Comparison of ENCODE assay signal across 18 cellular contexts in genomic region chr6:72894091-72894490, GRCh38.
DNase-seq lines count a peak whose midpoint lies in the region; ATAC-seq and TF ChIP-seq lines count a peak whose summit lies in the region.
"Had no signal": no experiment of that assay in that cellular context is flagged by ENCODE, and none has a peak within 500 bp of the region (broad histone marks: within the 10 kb centered on the region; RNA-seq: fewer than 3 reads in every experiment).

No MANE protein-coding gene starts in this region.

- DNase-seq in DMS 273 (lab: John Stamatoyannopoulos, UW; ENCODE audit: unreplicated experiment) (peak; percentile 20), DMS 273 treated with DMSO at 0.1 percent for 48 hours (lab: John Stamatoyannopoulos, UW) (no peak), NCI-H2029 treated with DMSO at 0.1 percent for 48 hours (lab: John Stamatoyannopoulos, UW) (peak; percentile 91), RWPE2 (ENCODE audit: low spot score) (no peak), osteoblast (ENCODE audit: insufficient read length, low spot score, missing footprints) (peak; percentile 13)
- no peak for DNase-seq in activated CD8-positive, alpha-beta memory T cell treated with anti-CD3 and anti-CD28 coated beads, Interleukin-2, amount 50 U/mL, for 48 hours
- no peak for DNase-seq in activated CD4-positive, alpha-beta T cell treated with anti-CD3 and anti-CD28 coated beads for 4 hours
- DNase-seq: activated T-cell treated with anti-CD3 and anti-CD28 coated beads for 4 hours; aorta; endodermal cell; hippocampal formation; midbrain; NCI-H1930; NK-92 treated with Interleukin-12 subunit alpha and Interleukin-12 subunit beta, amount 100 ng/mL, for 24 hours; spleen had no signal

- H3K4me3 ChIP-seq in RWPE2 (ENCODE audit: severe bottlenecking) (no peak overlapping the region), osteoblast (ENCODE audit: insufficient read depth, low read length) (no peak overlapping the region)
- H3K4me3 ChIP-seq: spleen, suprapubic skin had no signal

- H3K9me3 ChIP-seq in RWPE2 (ENCODE audit: severe bottlenecking) (no peaks in the 10 kb centered on the region), osteoblast (ENCODE audit: low read depth, low read length) (no peaks in the 10 kb centered on the region)
- H3K9me3 ChIP-seq: suprapubic skin had no signal

- H2AFZ ChIP-seq in osteoblast (ENCODE audit: low read length), result no peak overlapping the region

- no peak for TF ChIP-seq CTCF in RWPE2 (IDR thresholded peaks at IDR 0.05; ENCODE audit: poor library complexity, severe bottlenecking)
- TF ChIP-seq CTCF in osteoblast (IDR thresholded peaks at IDR 0.05; ENCODE audit: extremely low read depth, low read depth, low read length), result no peak

- H3K4me2 ChIP-seq in osteoblast (ENCODE audit: insufficient read depth, low read length), result no peak overlapping the region

- H4K20me1 ChIP-seq in osteoblast (ENCODE audit: insufficient read depth, low read length), result no peaks in the 10 kb centered on the region

- no peaks in the 10 kb centered on the region for H3K27me3 ChIP-seq in RWPE2 (ENCODE audit: insufficient read depth, poor library complexity, severe bottlenecking)
- H3K27me3 ChIP-seq in osteoblast (ENCODE audit: insufficient read depth, low read length), result no peaks in the 10 kb centered on the region
- H3K27me3 ChIP-seq: spleen, suprapubic skin had no signal

- no peak overlapping the region for H3K27ac ChIP-seq in RWPE2 (ENCODE audit: poor library complexity, severe bottlenecking)
- no peak overlapping the region for H3K27ac ChIP-seq in osteoblast (ENCODE audit: low read depth, low read length)
- H3K27ac ChIP-seq: 22Rv1, spleen, suprapubic skin had no signal

- peaks cover 12% of the 10 kb centered on the region for H3K4me1 ChIP-seq in RWPE2 (ENCODE audit: insufficient read depth, poor library complexity, severe bottlenecking)
- no peaks in the 10 kb centered on the region for H3K4me1 ChIP-seq in osteoblast (ENCODE audit: insufficient read depth, low read length)
- H3K4me1 ChIP-seq: spleen, suprapubic skin had no signal

- no peaks in the 10 kb centered on the region for H3K79me2 ChIP-seq in osteoblast (ENCODE audit: insufficient read depth, low read length)

- no peaks in the 10 kb centered on the region for H3K36me3 ChIP-seq in RWPE2 (ENCODE audit: low read depth)
- H3K36me3 ChIP-seq in osteoblast (ENCODE audit: insufficient read depth, low read length), result no peaks in the 10 kb centered on the region
- H3K36me3 ChIP-seq: spleen, suprapubic skin had no signal

- ATAC-seq in RWPE2 (ENCODE audit: low read depth) (peak; percentile 94), GM19035 (IDR thresholded peaks at IDR 0.05; ENCODE audit: unreplicated experiment) (no peak)

Comparison
In these comparisons a context has a peak if more than half of its experiments do, and no peak if none do; other contexts are left out.
1. DNase-seq: peak in DMS 273 (single experiment), NCI-H2029 treated with DMSO at 0.1 percent for 48 hours (single experiment) and osteoblast (single experiment); none in DMS 273 treated with DMSO at 0.1 percent for 48 hours (single experiment), RWPE2 (single experiment), activated CD8-positive, alpha-beta memory T cell treated with anti-CD3 and anti-CD28 coated beads, Interleukin-2, amount 50 U/mL, for 48 hours (single experiment) and activated CD4-positive, alpha-beta T cell treated with anti-CD3 and anti-CD28 coated beads for 4 hours (0 of 2).